In genomic region chr5:79236364-79236969, GRCh38 we compare ENCODE assay signal across 1 cellular context.
TF ChIP-seq lines count a peak whose summit lies in the region.

No MANE protein-coding gene starts in this region.

TF ChIP-seq in GM23338, 12 proteins besides CTCF, POLR2A, EP300 and RAD21:
- TF ChIP-seq, protein P1, sequence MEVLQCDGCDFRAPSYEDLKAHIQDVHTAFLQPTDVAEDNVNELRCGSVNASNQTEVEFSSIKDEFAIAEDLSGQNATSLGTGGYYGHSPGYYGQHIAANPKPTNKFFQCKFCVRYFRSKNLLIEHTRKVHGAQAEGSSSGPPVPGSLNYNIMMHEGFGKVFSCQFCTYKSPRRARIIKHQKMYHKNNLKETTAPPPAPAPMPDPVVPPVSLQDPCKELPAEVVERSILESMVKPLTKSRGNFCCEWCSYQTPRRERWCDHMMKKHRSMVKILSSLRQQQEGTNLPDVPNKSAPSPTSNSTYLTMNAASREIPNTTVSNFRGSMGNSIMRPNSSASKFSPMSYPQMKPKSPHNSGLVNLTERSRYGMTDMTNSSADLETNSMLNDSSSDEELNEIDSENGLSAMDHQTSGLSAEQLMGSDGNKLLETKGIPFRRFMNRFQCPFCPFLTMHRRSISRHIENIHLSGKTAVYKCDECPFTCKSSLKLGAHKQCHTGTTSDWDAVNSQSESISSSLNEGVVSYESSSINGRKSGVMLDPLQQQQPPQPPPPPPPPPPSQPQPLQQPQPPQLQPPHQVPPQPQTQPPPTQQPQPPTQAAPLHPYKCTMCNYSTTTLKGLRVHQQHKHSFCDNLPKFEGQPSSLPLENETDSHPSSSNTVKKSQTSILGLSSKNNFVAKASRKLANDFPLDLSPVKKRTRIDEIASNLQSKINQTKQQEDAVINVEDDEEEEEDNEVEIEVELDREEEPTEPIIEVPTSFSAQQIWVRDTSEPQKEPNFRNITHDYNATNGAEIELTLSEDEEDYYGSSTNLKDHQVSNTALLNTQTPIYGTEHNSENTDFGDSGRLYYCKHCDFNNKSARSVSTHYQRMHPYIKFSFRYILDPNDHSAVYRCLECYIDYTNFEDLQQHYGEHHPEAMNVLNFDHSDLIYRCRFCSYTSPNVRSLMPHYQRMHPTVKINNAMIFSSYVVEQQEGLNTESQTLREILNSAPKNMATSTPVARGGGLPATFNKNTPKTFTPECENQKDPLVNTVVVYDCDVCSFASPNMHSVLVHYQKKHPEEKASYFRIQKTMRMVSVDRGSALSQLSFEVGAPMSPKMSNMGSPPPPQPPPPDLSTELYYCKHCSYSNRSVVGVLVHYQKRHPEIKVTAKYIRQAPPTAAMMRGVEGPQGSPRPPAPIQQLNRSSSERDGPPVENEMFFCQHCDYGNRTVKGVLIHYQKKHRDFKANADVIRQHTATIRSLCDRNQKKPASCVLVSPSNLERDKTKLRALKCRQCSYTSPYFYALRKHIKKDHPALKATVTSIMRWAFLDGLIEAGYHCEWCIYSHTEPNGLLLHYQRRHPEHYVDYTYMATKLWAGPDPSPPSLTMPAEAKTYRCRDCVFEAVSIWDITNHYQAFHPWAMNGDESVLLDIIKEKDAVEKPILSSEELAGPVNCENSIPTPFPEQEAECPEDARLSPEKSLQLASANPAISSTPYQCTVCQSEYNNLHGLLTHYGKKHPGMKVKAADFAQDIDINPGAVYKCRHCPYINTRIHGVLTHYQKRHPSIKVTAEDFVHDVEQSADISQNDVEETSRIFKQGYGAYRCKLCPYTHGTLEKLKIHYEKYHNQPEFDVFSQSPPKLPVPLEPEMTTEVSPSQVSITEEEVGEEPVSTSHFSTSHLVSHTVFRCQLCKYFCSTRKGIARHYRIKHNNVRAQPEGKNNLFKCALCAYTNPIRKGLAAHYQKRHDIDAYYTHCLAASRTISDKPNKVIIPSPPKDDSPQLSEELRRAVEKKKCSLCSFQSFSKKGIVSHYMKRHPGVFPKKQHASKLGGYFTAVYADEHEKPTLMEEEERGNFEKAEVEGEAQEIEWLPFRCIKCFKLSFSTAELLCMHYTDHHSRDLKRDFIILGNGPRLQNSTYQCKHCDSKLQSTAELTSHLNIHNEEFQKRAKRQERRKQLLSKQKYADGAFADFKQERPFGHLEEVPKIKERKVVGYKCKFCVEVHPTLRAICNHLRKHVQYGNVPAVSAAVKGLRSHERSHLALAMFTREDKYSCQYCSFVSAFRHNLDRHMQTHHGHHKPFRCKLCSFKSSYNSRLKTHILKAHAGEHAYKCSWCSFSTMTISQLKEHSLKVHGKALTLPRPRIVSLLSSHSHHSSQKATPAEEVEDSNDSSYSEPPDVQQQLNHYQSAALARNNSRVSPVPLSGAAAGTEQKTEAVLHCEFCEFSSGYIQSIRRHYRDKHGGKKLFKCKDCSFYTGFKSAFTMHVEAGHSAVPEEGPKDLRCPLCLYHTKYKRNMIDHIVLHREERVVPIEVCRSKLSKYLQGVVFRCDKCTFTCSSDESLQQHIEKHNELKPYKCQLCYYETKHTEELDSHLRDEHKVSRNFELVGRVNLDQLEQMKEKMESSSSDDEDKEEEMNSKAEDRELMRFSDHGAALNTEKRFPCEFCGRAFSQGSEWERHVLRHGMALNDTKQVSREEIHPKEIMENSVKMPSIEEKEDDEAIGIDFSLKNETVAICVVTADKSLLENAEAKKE (CRISPR knock-in tag; IDR thresholded peaks at IDR 0.05): no peak
- no peak for TF ChIP-seq REST (IDR thresholded peaks at IDR 0.05; ENCODE audit: unreplicated experiment)
- no peak for TF ChIP-seq ZNF331 (CRISPR knock-in tag; IDR thresholded peaks at IDR 0.05; ENCODE audit: low read depth)
- TF ChIP-seq CREB1 (CRISPR knock-in tag; IDR thresholded peaks at IDR 0.05; ENCODE audit: low read depth): no peak
- TF ChIP-seq STAT1 (IDR thresholded peaks at IDR 0.05; ENCODE audit: unreplicated experiment): no peak
- TF ChIP-seq JUNB (IDR thresholded peaks at IDR 0.05; ENCODE audit: unreplicated experiment): no peak
- TF ChIP-seq, protein P2, sequence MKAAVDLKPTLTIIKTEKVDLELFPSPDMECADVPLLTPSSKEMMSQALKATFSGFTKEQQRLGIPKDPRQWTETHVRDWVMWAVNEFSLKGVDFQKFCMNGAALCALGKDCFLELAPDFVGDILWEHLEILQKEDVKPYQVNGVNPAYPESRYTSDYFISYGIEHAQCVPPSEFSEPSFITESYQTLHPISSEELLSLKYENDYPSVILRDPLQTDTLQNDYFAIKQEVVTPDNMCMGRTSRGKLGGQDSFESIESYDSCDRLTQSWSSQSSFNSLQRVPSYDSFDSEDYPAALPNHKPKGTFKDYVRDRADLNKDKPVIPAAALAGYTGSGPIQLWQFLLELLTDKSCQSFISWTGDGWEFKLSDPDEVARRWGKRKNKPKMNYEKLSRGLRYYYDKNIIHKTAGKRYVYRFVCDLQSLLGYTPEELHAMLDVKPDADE (IDR thresholded peaks at IDR 0.05): no peak
- TF ChIP-seq POLR2AphosphoS5 (IDR thresholded peaks at IDR 0.05; ENCODE audit: low read depth): no peak
- no peak for TF ChIP-seq EZH2 (IDR thresholded peaks at IDR 0.05; ENCODE audit: low read depth, unreplicated experiment)
- no peak for TF ChIP-seq EZH2phosphoT487 (IDR thresholded peaks at IDR 0.05; ENCODE audit: unreplicated experiment)
- no peak for TF ChIP-seq NANOG (IDR thresholded peaks at IDR 0.05; ENCODE audit: borderline replicate concordance)
- no peak for TF ChIP-seq ZNF114 (CRISPR knock-in tag; IDR thresholded peaks at IDR 0.05)
